9 cellular contexts compared by ENCODE assay signal in the genomic region with DNA sequence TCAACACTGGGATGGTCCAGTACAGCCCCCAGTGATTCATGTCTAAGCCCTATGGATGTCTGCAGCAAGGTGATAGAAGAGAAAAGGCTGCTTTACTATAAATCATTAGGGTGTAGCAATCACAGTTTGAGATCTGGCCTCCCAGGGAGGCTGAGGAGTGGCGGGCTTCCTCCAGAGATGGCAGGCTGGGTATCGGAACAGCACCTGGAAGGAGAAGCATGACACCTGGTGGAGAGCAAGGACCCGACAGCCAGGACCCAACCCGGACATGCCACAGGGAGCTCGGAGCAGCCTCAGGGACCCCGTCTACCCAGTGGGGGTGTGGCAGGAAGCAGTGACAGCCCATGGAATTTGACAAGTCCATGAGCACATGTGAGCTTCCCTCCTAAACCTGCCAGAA.
A peak's percentile ranks its signal among the peaks of the same experiment; 100 is the strongest.
DNase-seq lines count a peak whose midpoint lies in the region; ATAC-seq and TF ChIP-seq lines count a peak whose summit lies in the region.
"Had no signal": no experiment of that assay in that cellular context is flagged by ENCODE, and none has a peak within 500 bp of the region (broad histone marks: within the 10 kb centered on the region; RNA-seq: fewer than 3 reads in every experiment).

No MANE protein-coding gene starts in this region.

- no peak overlapping the region for H3K4me2 ChIP-seq in hepatocyte

- in situ Hi-C loops in ACHN (cut with HindIII; ENCODE audit: low pct_ligation_motif_present, low pct_unique_long_range_greater_than_20kb, low sequenced_read_pairs): no loop called here

- ATAC-seq in GM21717 (IDR thresholded peaks at IDR 0.05; ENCODE audit: unreplicated experiment): no peak

- TF ChIP-seq CTCF in hepatocyte (IDR thresholded peaks at IDR 0.05; ENCODE audit: poor library complexity): peak; percentile 44

- H3K36me3 ChIP-seq in H7 (replicated peaks; ENCODE audit: control insufficient read depth, insufficient read depth, low read length) (no peaks in the 10 kb centered on the region), hepatocyte (replicated peaks; ENCODE audit: insufficient read depth, low read depth) (no peaks in the 10 kb centered on the region)

- no peak overlapping the region for H2AFZ ChIP-seq in hepatocyte

- WGBS in hepatocyte (ENCODE audit: low lambda C conversion rate, missing lambda C conversion rate): 36% methylated on average over 6 of the region's 6 CpGs

- no peaks in the 10 kb centered on the region for H4K20me1 ChIP-seq in hepatocyte (ENCODE audit: insufficient read depth, poor library complexity, severe bottlenecking)

- H3K27me3 ChIP-seq in H7 (ENCODE audit: control insufficient read depth, insufficient read depth, low read length) (no peaks in the 10 kb centered on the region; the same call in 1 of the 2 replicates), hepatocyte (no peaks in the 10 kb centered on the region)

- no peaks in the 10 kb centered on the region for H3K79me2 ChIP-seq in hepatocyte

- H3K27ac ChIP-seq in hepatocyte: no peak overlapping the region

- H3K4me1 ChIP-seq in hepatocyte (ENCODE audit: insufficient read depth): peaks cover 21% of the 10 kb centered on the region

- H3K9me3 ChIP-seq in hepatocyte (ENCODE audit: low read depth): no peaks in the 10 kb centered on the region

- no peak overlapping the region for H3K4me3 ChIP-seq in H7 (ENCODE audit: insufficient read depth, low read depth, low read length)
- no peak overlapping the region for H3K4me3 ChIP-seq in hepatocyte

- DNase-seq in ACHN: peak; percentile 23
- peak; percentile 74 for DNase-seq in H7
- DNase-seq in SHP77 (lab: John Stamatoyannopoulos, UW): peak; percentile 56 to 78
- peak; percentile 75 for DNase-seq in hepatocyte (ENCODE audit: low spot score)
- DNase-seq in NCI-H446 treated with DMSO at 0.1 percent for 48 hours (lab: John Stamatoyannopoulos, UW): no peak
- no peak for DNase-seq in stimulated activated CD4-positive, alpha-beta T cell treated with anti-CD3 and anti-CD28 coated beads, Interleukin-2, amount 100 ng/mL, for 48 hours
- DNase-seq in mesenteric fat pad (ENCODE audit: low spot score): no peak
- DNase-seq: naive B cell had no signal

- H3K9me2 ChIP-seq in hepatocyte (replicated peaks; ENCODE audit: insufficient read depth): no peaks in the 10 kb centered on the region

Comparison
In these comparisons a context has a peak if more than half of its experiments do, and no peak if none do; other contexts are left out.
1. DNase-seq: peak in ACHN (single experiment), H7 (single experiment), SHP77 (2 of 2) and hepatocyte (single experiment); none in NCI-H446 treated with DMSO at 0.1 percent for 48 hours (single experiment), stimulated activated CD4-positive, alpha-beta T cell treated with anti-CD3 and anti-CD28 coated beads, Interleukin-2, amount 100 ng/mL, for 48 hours (0 of 2) and mesenteric fat pad (single experiment).